Comparison of ENCODE assay signal across 34 cellular contexts in genomic region chr7:1736826-1737225, GRCh38.
"Had no signal": no experiment of that assay in that cellular context is flagged by ENCODE, and none has a peak within 500 bp of the region (broad histone marks: within the 10 kb centered on the region; RNA-seq: fewer than 3 reads in every experiment).

No MANE protein-coding gene starts in this region.

- FAIRE-seq: astrocyte had no signal

- H3K4me1 ChIP-seq: adrenal gland, body of pancreas, breast epithelium, Peyer's patch had no signal

- H3K4me3 ChIP-seq: adrenal gland, body of pancreas, breast epithelium, Peyer's patch had no signal

- DNase-seq: activated CD4-positive, alpha-beta T cell treated with anti-CD3 and anti-CD28 coated beads, Interleukin-2, amount 10 ng/mL, durations not matched to agents 7 days and 5 days; activated CD4-positive, alpha-beta T cell treated with anti-CD3 and anti-CD28 coated beads, Interleukin-2, amount 50 U/mL, for 48 hours; activated CD8-positive, alpha-beta memory T cell treated with anti-CD3 and anti-CD28 coated beads, Interleukin-2, amount 50 U/mL, for 4 hours; activated CD8-positive, alpha-beta T cell treated with anti-CD3 and anti-CD28 coated beads, Interleukin-2, amount 10 ng/mL, durations not matched to agents 7 days and 5 days; activated gamma-delta T cell treated with Interleukin-2 at 50 U/mL for 16 hours; activated naive CD4-positive, alpha-beta T cell treated with anti-CD3 and anti-CD28 coated beads for 36 hours; activated T-cell treated with anti-CD3 and anti-CD28 coated beads for 4 hours; activated T-cell treated with anti-CD3 and anti-CD28 coated beads, Interleukin-2, amount 50 U/mL, for 4 hours; adrenal gland; body of pancreas; cerebellar nuclear complex; Karpas-422; MV-4-11; NCI-H1092 treated with DMSO at 0.1 percent for 48 hours; NCI-H1417; NCI-H146; NCI-H187; NCI-H2029 treated with DMSO at 0.1 percent for 48 hours; NCI-H2107; NCI-H2171; NCI-H510A; NCI-H526; NCI-H748 treated with DMSO at 0.1 percent for 48 hours; Peyer's patch; SIG-M5; SW 1271; T-helper 1 cell; T-helper 2 cell; T-helper 9 cell had no signal

- ATAC-seq: activated CD8-positive, alpha-beta T cell treated with anti-CD3 and anti-CD28 coated beads, Interleukin-2, amount 10 ng/mL, durations not matched to agents 7 days and 5 days; activated naive CD4-positive, alpha-beta T cell treated with anti-CD3 and anti-CD28 coated beads, Interleukin-2, amount 50 U/mL, for 72 hours; activated T-cell treated with anti-CD3 and anti-CD28 coated beads, Interleukin-2, amount 50 U/mL, for 4 hours; body of pancreas; SK-N-SH treated with all-trans-retinoic acid at 6 μM for 48 hours had no signal

- H3K36me3 ChIP-seq: adrenal gland, breast epithelium, Peyer's patch had no signal

- H3K9me3 ChIP-seq: adrenal gland, body of pancreas, breast epithelium, Peyer's patch had no signal

- H3K27ac ChIP-seq: adrenal gland, body of pancreas, breast epithelium, Peyer's patch, VCaP had no signal

- H3K27me3 ChIP-seq: adrenal gland, body of pancreas, Peyer's patch had no signal
